Comparison of ENCODE assay signal across 7 cellular contexts in genomic region chr5:66143473-66144073, GRCh38. TPM values are rescaled to one million over a fixed set of nuclear protein-coding genes. Genes with fewer than 3 reads are reported as not detected.
A peak's percentile ranks its signal among the peaks of the same experiment; 100 is the strongest.
DNase-seq lines count a peak whose midpoint lies in the region; ATAC-seq and TF ChIP-seq lines count a peak whose summit lies in the region.

No MANE protein-coding gene starts in this region.

- TF ChIP-seq CTCF in RWPE1 (conservative IDR thresholded peaks at IDR 0.05; ENCODE audit: low read depth), result no peak
- no peak for TF ChIP-seq CTCF in esophagus muscularis mucosa (IDR thresholded peaks at IDR 0.05)
- TF ChIP-seq CTCF in neutrophil (IDR thresholded peaks at IDR 0.05), result no peak
- TF ChIP-seq CTCF in GM20000 (IDR thresholded peaks at IDR 0.05; ENCODE audit: extremely low read depth, missing control alignments), result no peak

- no peak for DNase-seq in RWPE1 (ENCODE audit: low spot score)
- DNase-seq in esophagus muscularis mucosa (ENCODE audit: extremely low spot score), result no peak
- no peak for DNase-seq in HK-2 (ENCODE audit: unreplicated experiment)
- DNase-seq in GM20000 (ENCODE audit: low spot score), result no peak

- H3K27ac ChIP-seq in RWPE1 (peak overlapping the region; percentile 98), esophagus muscularis mucosa (replicated peaks in 1 of 4) (peak overlapping the region; percentile 95 to 99 (median 98)), neutrophil (peak overlapping the region; percentile 95)

- intact Hi-C loops in esophagus muscularis mucosa (cut with DNase I), result loop anchor here (2.0 to 5.0 kb wide), 2 partner anchors 219 to 421 kb away; partner anchors contain the start of genes NLN and SGTB

- H3K27me3 ChIP-seq in esophagus muscularis mucosa (no peaks in the 10 kb centered on the region), neutrophil (no peaks in the 10 kb centered on the region)

- ATAC-seq in GM18907 (IDR thresholded peaks at IDR 0.05; ENCODE audit: unreplicated experiment) (peak; percentile 32), HG02759 (IDR thresholded peaks at IDR 0.05; ENCODE audit: unreplicated experiment) (peak; percentile 27)

- 24% methylated on average over 16 of the region's 16 CpGs for WGBS in esophagus muscularis mucosa

- H3K4me1 ChIP-seq in esophagus muscularis mucosa, result peaks cover 23 to 42% (median 41%) of the 10 kb centered on the region in 4 donors
- peaks cover 23 to 24% of the 10 kb centered on the region in 2 experiments for H3K4me1 ChIP-seq in neutrophil (ENCODE audit: control insufficient read depth in 1 of 2, insufficient read depth in 1 of 2, low read depth in 1 of 2, low read length in 1 of 2)

- no peaks in the 10 kb centered on the region for H3K9me3 ChIP-seq in esophagus muscularis mucosa
- no peaks in the 10 kb centered on the region for H3K9me3 ChIP-seq in neutrophil

- no peak for TF ChIP-seq EP300 in esophagus muscularis mucosa (IDR thresholded peaks at IDR 0.05)

- peak overlapping the region; percentile 74 to 87 (median 84) for H3K4me3 ChIP-seq in esophagus muscularis mucosa
- H3K4me3 ChIP-seq in neutrophil (ENCODE audit: low read depth in 1 of 2, low read length in 1 of 2), result peak overlapping the region; percentile 87 to 93

- TF ChIP-seq POLR2A in esophagus muscularis mucosa (IDR thresholded peaks at IDR 0.05; ENCODE audit: low read depth), result no peak

- CTCF ChIA-PET in RWPE1 (lab: Yijun Ruan, JAX), result no interaction called here

- H3K36me3 ChIP-seq in esophagus muscularis mucosa (no peaks in the 10 kb centered on the region), neutrophil (no peaks in the 10 kb centered on the region)

- POLR2A ChIA-PET in RWPE1 (lab: Yijun Ruan, JAX; ENCODE audit: low non-redundant PET), result interaction anchor here (0.6 to 0.7 kb wide), 2 partner anchors 14 to 15 kb away, joined by 3 read pairs; no protein-coding TSS in a partner anchor

RNA-seq across cellular contexts. Expression of gene SREK1, which starts 0.5 kb away (rescaled TPM):
- total RNA-seq in esophagus muscularis mucosa, result 10 to 100 TPM; 29.9 to 51.9 (median 44.9) TPM
